1 cellular context compared by ENCODE assay signal in the genomic region with DNA sequence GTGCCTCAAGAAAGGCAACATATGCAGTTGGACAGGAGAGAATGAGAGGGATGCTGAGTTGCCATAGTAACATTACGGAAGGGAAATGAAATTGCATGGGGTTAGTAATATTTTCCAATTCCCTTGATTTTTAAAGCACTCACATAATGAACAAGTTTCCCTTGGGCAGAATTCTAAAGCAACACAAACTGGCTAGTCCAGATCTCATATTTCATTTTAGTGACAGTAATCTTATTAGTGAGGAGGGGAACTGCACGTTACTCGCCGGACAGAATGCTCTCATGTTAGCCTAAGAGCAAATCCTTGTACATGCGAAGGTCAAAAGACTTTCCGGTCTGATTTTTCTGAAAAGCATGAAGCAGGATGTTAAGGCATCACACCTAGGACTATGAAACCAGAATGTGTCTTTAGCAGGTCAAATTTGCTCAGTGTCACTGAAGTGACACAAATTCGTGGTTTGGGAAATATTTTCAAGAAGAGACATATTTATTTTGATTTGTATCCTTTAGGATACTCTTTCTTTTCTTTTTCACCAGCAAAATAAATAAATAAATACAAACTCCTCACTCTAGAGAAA.
TF ChIP-seq lines count a peak whose summit lies in the region.

No MANE protein-coding gene starts in this region.

TF ChIP-seq in SK-N-SH, 30 proteins besides CTCF, POLR2A, EP300 and RAD21 (continued from another document):
- TF ChIP-seq REST (IDR thresholded peaks at IDR 0.05; ENCODE audit: low read depth, low read length) (no peak), FOXJ3 (CRISPR knock-in tag; IDR thresholded peaks at IDR 0.05) (peak; percentile 86)
